In the genomic region with DNA sequence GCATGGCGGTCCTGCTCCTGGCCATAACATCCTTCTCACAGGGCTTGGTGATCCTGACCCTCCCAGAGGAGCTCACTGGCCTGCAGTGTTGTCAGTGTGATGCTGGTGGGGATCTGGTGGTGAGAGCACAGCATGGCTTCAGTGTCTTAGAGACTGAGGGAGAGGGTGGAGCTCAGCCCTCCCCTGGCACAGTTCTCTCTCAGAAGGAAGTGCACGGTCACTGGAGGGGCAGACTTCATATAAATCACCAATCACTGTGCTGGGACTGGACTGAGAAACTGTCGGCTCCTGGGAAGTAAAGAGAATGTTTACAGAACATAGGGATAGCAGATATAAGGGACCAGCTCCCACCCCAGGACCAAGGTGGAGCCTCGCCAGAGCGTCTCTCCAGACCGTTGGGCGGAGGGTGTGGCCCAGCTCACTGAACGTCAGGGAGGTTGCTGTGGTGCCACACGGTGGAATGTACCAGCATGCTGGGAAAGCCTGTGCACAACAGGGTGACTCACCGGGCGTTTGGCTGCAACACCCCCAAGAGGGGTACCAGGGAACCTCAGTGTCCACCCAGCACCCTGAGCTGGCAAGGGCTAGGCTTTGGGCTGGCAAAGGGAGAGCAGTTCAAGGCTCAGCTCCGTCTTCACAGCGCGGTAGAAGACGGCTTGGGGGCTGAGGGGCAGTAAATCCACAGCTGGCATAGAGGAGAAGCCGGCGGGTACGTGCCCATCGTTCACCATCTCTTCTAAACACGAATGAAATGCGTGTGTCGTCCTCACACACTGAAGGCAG, we compare ENCODE assay signal across 1 cellular context.
TF ChIP-seq lines count a peak whose summit lies in the region.

No MANE protein-coding gene starts in this region.

TF ChIP-seq in HCT116, 20 proteins besides CTCF, POLR2A, EP300 and RAD21:
- no peak for TF ChIP-seq CBX3 (IDR thresholded peaks at IDR 0.05; ENCODE audit: low read depth)
- TF ChIP-seq EGR1 (IDR thresholded peaks at IDR 0.05; ENCODE audit: low read depth), result no peak
- TF ChIP-seq JUND (IDR thresholded peaks at IDR 0.05), result no peak
- TF ChIP-seq SRF (IDR thresholded peaks at IDR 0.05; ENCODE audit: low read depth), result no peak
- TF ChIP-seq REST (IDR thresholded peaks at IDR 0.05; ENCODE audit: low read depth), result no peak
- no peak for TF ChIP-seq CEBPB (IDR thresholded peaks at IDR 0.05; ENCODE audit: low read depth)
- no peak for TF ChIP-seq SIN3A (IDR thresholded peaks at IDR 0.05; ENCODE audit: low read depth)
- TF ChIP-seq, protein P1, sequence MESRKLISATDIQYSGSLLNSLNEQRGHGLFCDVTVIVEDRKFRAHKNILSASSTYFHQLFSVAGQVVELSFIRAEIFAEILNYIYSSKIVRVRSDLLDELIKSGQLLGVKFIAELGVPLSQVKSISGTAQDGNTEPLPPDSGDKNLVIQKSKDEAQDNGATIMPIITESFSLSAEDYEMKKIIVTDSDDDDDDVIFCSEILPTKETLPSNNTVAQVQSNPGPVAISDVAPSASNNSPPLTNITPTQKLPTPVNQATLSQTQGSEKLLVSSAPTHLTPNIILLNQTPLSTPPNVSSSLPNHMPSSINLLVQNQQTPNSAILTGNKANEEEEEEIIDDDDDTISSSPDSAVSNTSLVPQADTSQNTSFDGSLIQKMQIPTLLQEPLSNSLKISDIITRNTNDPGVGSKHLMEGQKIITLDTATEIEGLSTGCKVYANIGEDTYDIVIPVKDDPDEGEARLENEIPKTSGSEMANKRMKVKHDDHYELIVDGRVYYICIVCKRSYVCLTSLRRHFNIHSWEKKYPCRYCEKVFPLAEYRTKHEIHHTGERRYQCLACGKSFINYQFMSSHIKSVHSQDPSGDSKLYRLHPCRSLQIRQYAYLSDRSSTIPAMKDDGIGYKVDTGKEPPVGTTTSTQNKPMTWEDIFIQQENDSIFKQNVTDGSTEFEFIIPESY (IDR thresholded peaks at IDR 0.05; ENCODE audit: extremely low read depth, insufficient replicate concordance, low read length), result no peak
- no peak for TF ChIP-seq TCF7L2 (IDR thresholded peaks at IDR 0.05; ENCODE audit: borderline replicate concordance, extremely low read depth, insufficient read depth, insufficient read length)
- no peak for TF ChIP-seq ZNF274 (IDR thresholded peaks at IDR 0.05; ENCODE audit: low read depth, low read length)
